ENCODE assay signal across 8 cellular contexts in the genomic region with DNA sequence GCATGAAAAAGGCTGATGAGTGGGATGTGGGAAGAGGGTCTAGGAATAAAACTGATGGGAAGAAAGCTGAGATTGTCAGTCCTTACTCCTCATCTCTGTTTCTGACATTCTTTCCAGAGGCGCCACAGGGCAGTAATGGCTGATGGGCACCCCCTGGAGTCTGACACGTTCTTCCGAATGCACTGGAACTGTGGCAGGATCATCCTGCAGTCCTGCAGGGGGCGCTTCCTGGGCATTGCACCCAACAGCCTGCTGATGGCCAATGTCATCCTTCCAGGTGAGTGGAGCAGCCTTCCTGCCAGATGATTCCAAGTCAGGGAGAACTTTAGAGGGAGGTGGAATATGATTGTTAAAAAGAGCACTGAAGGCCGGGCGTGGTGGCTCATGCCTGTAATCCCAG. TPM values are rescaled to one million over a fixed set of nuclear protein-coding genes. Genes with fewer than 3 reads are reported as not detected.
DNase-seq lines count a peak whose midpoint lies in the region; ATAC-seq and TF ChIP-seq lines count a peak whose summit lies in the region.
"Had no signal": no experiment of that assay in that cellular context is flagged by ENCODE, and none has a peak within 500 bp of the region (broad histone marks: within the 10 kb centered on the region; RNA-seq: fewer than 3 reads in every experiment).

No MANE protein-coding gene starts in this region.

- H3K9me2 ChIP-seq in HCT116 (ENCODE audit: insufficient read depth) = no peaks in the 10 kb centered on the region

- peak overlapping the region; percentile 76 for H2AFZ ChIP-seq in HCT116 (ENCODE audit: low read depth, low read length, poor library complexity, severe bottlenecking)

- intact Hi-C loops in HCT116 (cut with micrococcal nuclease) = loop anchor here (2.0 kb wide), 2 partner anchors 30 to 610 kb away; no protein-coding TSS in a partner anchor

- H3K9ac ChIP-seq in HCT116 (ENCODE audit: low read length) = no peak overlapping the region

- no peaks in the 10 kb centered on the region for H4K20me1 ChIP-seq in HCT116 (ENCODE audit: insufficient read depth)

- RAD21 ChIA-PET in HCT116 (lab: Charles Lee; ENCODE audit: low non-redundant PET in 1 of 2, low total read pairs in 2 of 2, uncharacterized antibody in 2 of 2, unreplicated experiment in 2 of 2) = no interaction called here

- peak; percentile 32; the same call in 1 of the 2 replicates for TF ChIP-seq CTCF in AG10803 (conservative IDR thresholded peaks at IDR 0.05; ENCODE audit: low read length)
- TF ChIP-seq CTCF in HCT116 (IDR thresholded peaks at IDR 0.05 in 2 of 3, conservative IDR thresholded peaks at IDR 0.05 in 1 of 3; ENCODE audit: borderline replicate concordance in 1 of 3, insufficient read depth in 1 of 3, low read depth in 2 of 3, low read length in 2 of 3) = peak; percentile 91 to 99 (median 97)

- H3K4me3 ChIP-seq in AG10803 (ENCODE audit: low read length) = no peak overlapping the region
- no peak overlapping the region for H3K4me3 ChIP-seq in HCT116 (replicated peaks in 1 of 2; ENCODE audit: low read depth in 1 of 2, low read length in 2 of 2)
- H3K4me3 ChIP-seq in MG63 = no peak overlapping the region

- H3K27me3 ChIP-seq in HCT116 (ENCODE audit: insufficient read depth, low read length) (peaks cover 5% of the 10 kb centered on the region; the same call in 1 of the 2 replicates), MG63 (no peaks in the 10 kb centered on the region)

- BruUV-seq in HCT116 (replicated peaks; lab: Mats Ljungman, UMichigan) = no TSS peak

- TF ChIP-seq RAD21 in HCT116 (IDR thresholded peaks at IDR 0.05; ENCODE audit: low read depth) = peak; percentile 75

- H3K36me3 ChIP-seq in HCT116 (ENCODE audit: control insufficient read depth in 1 of 2, insufficient read depth in 2 of 2, low read length in 2 of 2) (no peaks in the 10 kb centered on the region), MG63 (no peaks in the 10 kb centered on the region)

- no peak overlapping the region for H3K27ac ChIP-seq in HCT116 (ENCODE audit: low read depth, low read length)

- H3K79me2 ChIP-seq in HCT116 (ENCODE audit: insufficient read depth, low read length) = no peaks in the 10 kb centered on the region

- peak overlapping the region; percentile 34 for H3K4me2 ChIP-seq in HCT116 (ENCODE audit: low read length)

- ATAC-seq in HCT116 (peak; percentile 97), HG03045 (IDR thresholded peaks at IDR 0.05; ENCODE audit: unreplicated experiment) (no peak)

- no peaks in the 10 kb centered on the region for H3K9me3 ChIP-seq in HCT116 (ENCODE audit: control insufficient read depth in 1 of 2, insufficient read depth in 1 of 2, low read depth in 1 of 2, low read length in 2 of 2)
- H3K9me3 ChIP-seq in MG63 = no peaks in the 10 kb centered on the region

- peaks cover 0 to 5% of the 10 kb centered on the region in 2 experiments; a peak in 2 of 4 replicates for H3K4me1 ChIP-seq in HCT116 (ENCODE audit: control insufficient read depth in 1 of 2, insufficient read depth in 2 of 2, low read length in 2 of 2)

- CTCF ChIA-PET in HCT116 (lab: Charles Lee) = interaction anchor here (0.7 to 2.8 kb wide), 3 partner anchors 10 to 611 kb away, joined by 3 to 12 read pairs (median 4); partner anchors contain the start of gene ARF5

- DNase-seq in AG10803 (ENCODE audit: low read depth) (no peak), HCT116 (ENCODE audit: low read depth, low spot score) (peak; percentile 49), dermis blood vessel endothelial cell (peak; percentile 32), MG63 (no peak)
- DNase-seq in effector CD4-positive, alpha-beta T cell = no peak
- DNase-seq: NCI-H1048 had no signal

- POLR2A ChIA-PET in HCT116 (lab: Charles Lee) = no interaction called here

- TF ChIP-seq POLR2A in HCT116 (IDR thresholded peaks at IDR 0.05; ENCODE audit: borderline replicate concordance, extremely low read depth, insufficient read depth, insufficient read length) = no peak

TF ChIP-seq in HCT116, 20 proteins besides CTCF, POLR2A, EP300 and RAD21:
- TF ChIP-seq CBX3 (IDR thresholded peaks at IDR 0.05; ENCODE audit: low read depth) (0 out of 2 replicates have a peak, but pooled peaks have one; percentile 64), ZFX (IDR thresholded peaks at IDR 0.05) (no peak), EZH2phosphoT487 (IDR thresholded peaks at IDR 0.05; ENCODE audit: borderline replicate concordance) (no peak), YY1 (IDR thresholded peaks at IDR 0.05; ENCODE audit: extremely low read depth, insufficient replicate concordance, low read depth, low read length) (peak; percentile 80)
TF ChIP-seq in HCT116: peak in this region for 2.

RNA-seq across cellular contexts. Expression of gene FSCN3, which starts 4.8 kb away (rescaled TPM):
- total RNA-seq in HCT116 (2021; ENCODE audit: unreplicated experiment) (1.0 TPM), dermis blood vessel endothelial cell (0.42 and 1.7 TPM in 2 replicates)
- 0.16 and 0.39 TPM in 2 replicates for polyA plus RNA-seq in HCT116 (2012)
- total RNA-seq in MG63 (2014; rRNA removed; shearing (Covaris generic); ENCODE audit: low replicate concordance) = 1.3 TPM in 1 of 2 replicates, not detected in the other

RNA-seq across cellular contexts. Expression of gene ARF5, which starts 10.1 kb away (rescaled TPM):
- total RNA-seq in HCT116 (2021; ENCODE audit: unreplicated experiment) (204 TPM), dermis blood vessel endothelial cell (144 and 208 TPM in 2 replicates)
- polyA plus RNA-seq in HCT116 (2012) = 281 and 294 TPM in 2 replicates
- total RNA-seq in MG63 (2014; rRNA removed; shearing (Covaris generic); ENCODE audit: low replicate concordance) = 187 and 266 TPM in 2 replicates

RNA-seq across cellular contexts. Expression of gene GCC1, which starts 12.9 kb away (rescaled TPM):
- total RNA-seq in HCT116 (2021; ENCODE audit: unreplicated experiment) (17.9 TPM), dermis blood vessel endothelial cell (24.9 and 33.4 TPM in 2 replicates)
- polyA plus RNA-seq in HCT116 (2012) = 14.3 and 15.8 TPM in 2 replicates
- 7.2 and 8.4 TPM in 2 replicates for total RNA-seq in MG63 (2014; rRNA removed; shearing (Covaris generic); ENCODE audit: low replicate concordance)

RNA-seq across cellular contexts. Expression of gene PAX4, which starts 19.6 kb away (rescaled TPM):
- not detected for total RNA-seq in HCT116 (2021; ENCODE audit: unreplicated experiment)
- not detected in 2 replicates for polyA plus RNA-seq in HCT116 (2012)
- 0.09 TPM in 1 of 2 replicates, not detected in the other for total RNA-seq in dermis blood vessel endothelial cell
- total RNA-seq in MG63 (2014; rRNA removed; shearing (Covaris generic); ENCODE audit: low replicate concordance) = not detected in 2 replicates
- total RNA-seq: activated T-helper 1 cell treated with anti-CD3 and anti-CD28 coated beads, Interleukin-12 subunit alpha, Interleukin-12 subunit beta, Interleukin-2, Interleukin-4 antibody, amounts not matched to agents 30 ng/mL and 10 ng/mL and 1 ng/mL, durations not matched to agents 14 hours and 24 hours and 36 hours had no signal

RNA-seq across cellular contexts. Expression of gene SND1, which starts 53.7 kb away (rescaled TPM):
- total RNA-seq in HCT116 (2021; ENCODE audit: unreplicated experiment) (169 TPM), dermis blood vessel endothelial cell (179 and 239 TPM in 2 replicates)
- 126 and 142 TPM in 2 replicates for polyA plus RNA-seq in HCT116 (2012)
- 66.2 and 66.4 TPM in 2 replicates for total RNA-seq in MG63 (2014; rRNA removed; shearing (Covaris generic); ENCODE audit: low replicate concordance)

Comparison
In these comparisons a context has a peak if more than half of its experiments do, and no peak if none do; other contexts are left out.
1. DNase-seq: peak in HCT116 (single experiment) and dermis blood vessel endothelial cell (single experiment); none in AG10803 (single experiment), MG63 (single experiment) and effector CD4-positive, alpha-beta T cell (single experiment).